In genomic region chr12:47902131-47902639, GRCh38 we compare ENCODE assay signal across 16 cellular contexts. TPM values are rescaled to one million over a fixed set of nuclear protein-coding genes. Genes with fewer than 3 reads are reported as not detected.
DNase-seq lines count a peak whose midpoint lies in the region; ATAC-seq and TF ChIP-seq lines count a peak whose summit lies in the region.
"Had no signal": no experiment of that assay in that cellular context is flagged by ENCODE, and none has a peak within 500 bp of the region (broad histone marks: within the 10 kb centered on the region; RNA-seq: fewer than 3 reads in every experiment).

No MANE protein-coding gene starts in this region.

- H4K20me1 ChIP-seq in fibroblast of lung (ENCODE audit: control insufficient read depth, extremely low read depth, insufficient read depth, low read length), result no peaks in the 10 kb centered on the region

- H3K4me3 ChIP-seq in fibroblast of lung (replicated peaks in 1 of 4; ENCODE audit: control extremely low read depth in 1 of 4, insufficient read depth in 1 of 4, low read depth in 3 of 4, low read length in 4 of 4) (peak overlapping the region in 1 of 4 experiments; percentile 92), vagina (no peak overlapping the region)
- H3K4me3 ChIP-seq: GM12878 had no signal

- no peak for DNase-seq in activated T-cell treated with anti-CD3 and anti-CD28 coated beads, Interleukin-2, amount 50 U/mL, for 4 hours
- DNase-seq in activated T-cell treated with anti-CD3 and anti-CD28 coated beads, Interleukin-2, amount 50 U/mL, for 48 hours, result no peak
- DNase-seq in activated T-helper 1 cell treated with anti-CD3 and anti-CD28 coated beads, Interleukin-12 subunit alpha, Interleukin-12 subunit beta, Interleukin-2, Interleukin-4 antibody, amounts not matched to agents 30 ng/mL and 10 ng/mL and 1 ng/mL, durations not matched to agents 14 hours and 24 hours and 36 hours (ENCODE audit: low spot score), result no peak
- DNase-seq in fibroblast of lung (ENCODE audit: low read depth in 2 of 2) (no peak), vagina (ENCODE audit: extremely low spot score in 2 of 2) (no peak), NCI-H82 treated with DMSO at 0.1 percent for 48 hours (lab: John Stamatoyannopoulos, UW; ENCODE audit: unreplicated experiment) (no peak), Calu3 (no peak)
- DNase-seq in stimulated activated naive CD8-positive, alpha-beta T cell treated with anti-CD3 and anti-CD28 coated beads, Interleukin-15, amount 100 ng/mL, for 72 hours, result no peak
- DNase-seq: activated CD4-positive, CD25-positive, alpha-beta regulatory T cell; dermis blood vessel endothelial cell; NCI-H1436 treated with DMSO at 0.1 percent for 48 hours; NCI-H2227 treated with DMSO at 0.1 percent for 48 hours; stimulated activated CD4-positive, alpha-beta T cell treated with anti-CD3 and anti-CD28 coated beads, Interleukin-15, amount 100 ng/mL, for 24 hours; T-helper 17 cell had no signal

- H3K27ac ChIP-seq in fibroblast of lung (ENCODE audit: insufficient read depth, low read length) (peak overlapping the region; percentile 6), vagina (no peak overlapping the region)

- H3K4me1 Mint-ChIP-seq in activated T-cell treated with anti-CD3 and anti-CD28 coated beads, Interleukin-2, amount 50 U/mL, for 4 hours (ENCODE audit: low read depth), result peaks cover 54% of the 10 kb centered on the region
- H3K4me1 Mint-ChIP-seq in activated T-helper 1 cell treated with anti-CD3 and anti-CD28 coated beads, Interleukin-12 subunit alpha, Interleukin-12 subunit beta, Interleukin-2, Interleukin-4 antibody, amounts not matched to agents 30 ng/mL and 10 ng/mL and 1 ng/mL, durations not matched to agents 14 hours and 24 hours and 36 hours (ENCODE audit: low read depth), result peaks cover 78% of the 10 kb centered on the region
- peaks cover 62% of the 10 kb centered on the region for H3K4me1 Mint-ChIP-seq in stimulated activated naive CD8-positive, alpha-beta T cell treated with anti-CD3 and anti-CD28 coated beads, Interleukin-15, amount 100 ng/mL, for 72 hours
- peaks cover 35% of the 10 kb centered on the region for H3K4me1 Mint-ChIP-seq in Calu3 (ENCODE audit: low read depth, unreplicated experiment)

- H3K36me3 Mint-ChIP-seq in activated T-cell treated with anti-CD3 and anti-CD28 coated beads, Interleukin-2, amount 50 U/mL, for 4 hours (ENCODE audit: insufficient read depth), result peaks cover 9% of the 10 kb centered on the region
- H3K36me3 Mint-ChIP-seq in activated T-helper 1 cell treated with anti-CD3 and anti-CD28 coated beads, Interleukin-12 subunit alpha, Interleukin-12 subunit beta, Interleukin-2, Interleukin-4 antibody, amounts not matched to agents 30 ng/mL and 10 ng/mL and 1 ng/mL, durations not matched to agents 14 hours and 24 hours and 36 hours (ENCODE audit: low read depth), result peaks cover 61% of the 10 kb centered on the region
- peaks cover 21% of the 10 kb centered on the region for H3K36me3 Mint-ChIP-seq in Calu3 (ENCODE audit: insufficient read depth, unreplicated experiment)

- peaks cover 16% of the 10 kb centered on the region for H3K79me2 ChIP-seq in fibroblast of lung (ENCODE audit: control insufficient read depth, insufficient read depth, low read length)

- no peak overlapping the region for H3K9ac ChIP-seq in fibroblast of lung (ENCODE audit: insufficient read depth, low read length)

- H2AFZ ChIP-seq in fibroblast of lung (ENCODE audit: low read length), result no peak overlapping the region

- H3K27me3 ChIP-seq in fibroblast of lung (ENCODE audit: control insufficient read depth, insufficient read depth, low read length) (peaks cover 17% of the 10 kb centered on the region), vagina (no peaks in the 10 kb centered on the region)

- peaks cover 4% of the 10 kb centered on the region for H3K27me3 Mint-ChIP-seq in activated T-cell treated with anti-CD3 and anti-CD28 coated beads, Interleukin-2, amount 50 U/mL, for 4 hours (ENCODE audit: low read depth)
- H3K27me3 Mint-ChIP-seq in activated T-helper 1 cell treated with anti-CD3 and anti-CD28 coated beads, Interleukin-12 subunit alpha, Interleukin-12 subunit beta, Interleukin-2, Interleukin-4 antibody, amounts not matched to agents 30 ng/mL and 10 ng/mL and 1 ng/mL, durations not matched to agents 14 hours and 24 hours and 36 hours (ENCODE audit: insufficient read depth), result peaks cover 16% of the 10 kb centered on the region
- H3K27me3 Mint-ChIP-seq in stimulated activated naive CD8-positive, alpha-beta T cell treated with anti-CD3 and anti-CD28 coated beads, Interleukin-15, amount 100 ng/mL, for 72 hours, result peaks cover 20% of the 10 kb centered on the region
- H3K27me3 Mint-ChIP-seq in Calu3 (ENCODE audit: unreplicated experiment), result peaks cover 9% of the 10 kb centered on the region
- H3K27me3 Mint-ChIP-seq: T-helper 17 cell had no signal

- no peak for ATAC-seq in activated T-cell treated with anti-CD3 and anti-CD28 coated beads, Interleukin-2, amount 50 U/mL, for 4 hours
- ATAC-seq in stimulated activated naive CD8-positive, alpha-beta T cell treated with anti-CD3 and anti-CD28 coated beads, Interleukin-15, amount 100 ng/mL, for 72 hours, result no peak
- ATAC-seq: GM12878, T-helper 17 cell had no signal

- peaks cover 3% of the 10 kb centered on the region for H3K36me3 ChIP-seq in fibroblast of lung (ENCODE audit: control insufficient read depth, insufficient read depth, low read length)
- no peaks in the 10 kb centered on the region for H3K36me3 ChIP-seq in vagina

- H3K9me3 ChIP-seq in fibroblast of lung (ENCODE audit: control insufficient read depth, insufficient read depth, low read depth, low read length) (no peaks in the 10 kb centered on the region), vagina (no peaks in the 10 kb centered on the region)

- no peak for TF ChIP-seq POLR2A in vagina (IDR thresholded peaks at IDR 0.05)

- no peaks in the 10 kb centered on the region for H3K9me3 Mint-ChIP-seq in activated T-cell treated with anti-CD3 and anti-CD28 coated beads, Interleukin-2, amount 50 U/mL, for 4 hours
- H3K9me3 Mint-ChIP-seq in activated T-helper 1 cell treated with anti-CD3 and anti-CD28 coated beads, Interleukin-12 subunit alpha, Interleukin-12 subunit beta, Interleukin-2, Interleukin-4 antibody, amounts not matched to agents 30 ng/mL and 10 ng/mL and 1 ng/mL, durations not matched to agents 14 hours and 24 hours and 36 hours, result no peaks in the 10 kb centered on the region
- H3K9me3 Mint-ChIP-seq in stimulated activated naive CD8-positive, alpha-beta T cell treated with anti-CD3 and anti-CD28 coated beads, Interleukin-15, amount 100 ng/mL, for 72 hours, result no peaks in the 10 kb centered on the region
- H3K9me3 Mint-ChIP-seq in Calu3 (ENCODE audit: low read depth, unreplicated experiment), result no peaks in the 10 kb centered on the region

- H3K4me1 ChIP-seq in fibroblast of lung (ENCODE audit: control insufficient read depth, extremely low read depth, insufficient read depth, low read length) (peaks cover 19% of the 10 kb centered on the region), vagina (peaks cover 43% of the 10 kb centered on the region)

- H3K4me2 ChIP-seq in fibroblast of lung (ENCODE audit: extremely low read depth, insufficient read depth, low read length), result peak overlapping the region; percentile 99

- intact Hi-C loops in activated T-helper 1 cell treated with anti-CD3 and anti-CD28 coated beads, Interleukin-12 subunit alpha, Interleukin-12 subunit beta, Interleukin-2, Interleukin-4 antibody, amounts not matched to agents 30 ng/mL and 10 ng/mL and 1 ng/mL, durations not matched to agents 14 hours and 24 hours and 36 hours (cut with micrococcal nuclease), result loop anchor here (5.0 kb wide), 1 partner anchor 195 kb away; the partner anchor contains the start of gene RPAP3
- intact Hi-C loops in vagina (cut with DNase I), result no loop called here
- intact Hi-C loops in Calu3 (cut with micrococcal nuclease; ENCODE audit: unreplicated experiment), result loop anchor here (10.0 kb wide), 1 partner anchor 263 kb away; no protein-coding TSS in a partner anchor

- CTCF ChIA-PET in Calu3 (lab: Charles Lee), result no interaction called here

- peak overlapping the region; percentile 99 for H3K27ac Mint-ChIP-seq in activated T-helper 1 cell treated with anti-CD3 and anti-CD28 coated beads, Interleukin-12 subunit alpha, Interleukin-12 subunit beta, Interleukin-2, Interleukin-4 antibody, amounts not matched to agents 30 ng/mL and 10 ng/mL and 1 ng/mL, durations not matched to agents 14 hours and 24 hours and 36 hours
- no peak overlapping the region for H3K27ac Mint-ChIP-seq in stimulated activated naive CD8-positive, alpha-beta T cell treated with anti-CD3 and anti-CD28 coated beads, Interleukin-15, amount 100 ng/mL, for 72 hours
- H3K27ac Mint-ChIP-seq in Calu3 (ENCODE audit: unreplicated experiment), result no peak overlapping the region

- BruUV-seq in Calu3 (replicated peaks; lab: Mats Ljungman, UMichigan), result no TSS peak

- TF ChIP-seq CTCF in fibroblast of lung (conservative IDR thresholded peaks at IDR 0.05 in 1 of 2, IDR thresholded peaks at IDR 0.05 in 1 of 2; ENCODE audit: low read depth in 1 of 2, low read length in 2 of 2) (no peak), vagina (IDR thresholded peaks at IDR 0.05) (no peak), Calu3 (IDR thresholded peaks at IDR 0.05; ENCODE audit: unreplicated experiment) (no peak)

- peak overlapping the region; percentile 97 for H3K4me3 Mint-ChIP-seq in activated T-cell treated with anti-CD3 and anti-CD28 coated beads, Interleukin-2, amount 50 U/mL, for 4 hours
- H3K4me3 Mint-ChIP-seq in activated T-helper 1 cell treated with anti-CD3 and anti-CD28 coated beads, Interleukin-12 subunit alpha, Interleukin-12 subunit beta, Interleukin-2, Interleukin-4 antibody, amounts not matched to agents 30 ng/mL and 10 ng/mL and 1 ng/mL, durations not matched to agents 14 hours and 24 hours and 36 hours, result peak overlapping the region; percentile 100
- H3K4me3 Mint-ChIP-seq in stimulated activated naive CD8-positive, alpha-beta T cell treated with anti-CD3 and anti-CD28 coated beads, Interleukin-15, amount 100 ng/mL, for 72 hours, result peak overlapping the region; percentile 89 to 90
- no peak overlapping the region for H3K4me3 Mint-ChIP-seq in Calu3 (ENCODE audit: low read depth, unreplicated experiment)
- H3K4me3 Mint-ChIP-seq: T-helper 17 cell had no signal

RNA-seq across cellular contexts. Expression of gene VDR, which starts 2.6 kb away (rescaled TPM):
- total RNA-seq in activated T-cell treated with anti-CD3 and anti-CD28 coated beads, Interleukin-2, amount 50 U/mL, for 4 hours, result 10 to 100 TPM; 83.5 to 95.1 (median 87.3) TPM
- 305 and 318 TPM in 2 replicates for total RNA-seq in activated T-helper 1 cell treated with anti-CD3 and anti-CD28 coated beads, Interleukin-12 subunit alpha, Interleukin-12 subunit beta, Interleukin-2, Interleukin-4 antibody, amounts not matched to agents 30 ng/mL and 10 ng/mL and 1 ng/mL, durations not matched to agents 14 hours and 24 hours and 36 hours
- 9.8 and 16.2 TPM in 2 replicates for total RNA-seq in fibroblast of lung
- polyA plus RNA-seq in fibroblast of lung, result 24.4 and 33.9 TPM in 2 replicates
- polyA plus RNA-seq in fibroblast of lung (2012), result 13.8 and 18.4 TPM in 2 replicates
- polyA minus RNA-seq in fibroblast of lung (ENCODE audit: low replicate concordance), result 32.6 and 72.8 TPM in 2 replicates
- 23.6 TPM for total RNA-seq in vagina
- 10.1 and 12.5 TPM in 2 replicates for total RNA-seq in Calu3 (2022)
- polyA plus RNA-seq: neural cell had no signal
